ENCODE assay signal across 1 cellular context in the genomic region with DNA sequence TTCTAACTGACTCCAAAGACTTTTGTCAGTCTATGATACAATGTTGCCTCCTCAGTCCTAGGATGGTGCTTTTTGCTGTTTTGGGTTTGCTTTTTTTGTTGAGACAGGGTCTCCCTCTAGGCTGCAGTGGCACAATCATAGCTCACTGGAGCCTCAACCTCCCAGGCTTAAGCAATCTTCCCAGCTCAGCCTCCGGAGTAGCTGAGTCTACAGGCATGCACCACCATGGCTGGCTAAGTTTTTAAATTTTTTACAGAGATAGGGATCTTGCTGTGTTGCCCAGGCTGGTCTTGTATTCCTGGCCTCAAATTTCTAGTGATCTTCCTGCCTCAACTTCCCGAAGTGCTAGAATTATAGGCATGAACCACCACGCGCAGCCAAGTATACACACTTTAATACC.
TF ChIP-seq lines count a peak whose summit lies in the region.

No MANE protein-coding gene starts in this region.

TF ChIP-seq in GM23338, 12 proteins besides CTCF, POLR2A, EP300 and RAD21 (continued from another document):
- TF ChIP-seq, protein P1, sequence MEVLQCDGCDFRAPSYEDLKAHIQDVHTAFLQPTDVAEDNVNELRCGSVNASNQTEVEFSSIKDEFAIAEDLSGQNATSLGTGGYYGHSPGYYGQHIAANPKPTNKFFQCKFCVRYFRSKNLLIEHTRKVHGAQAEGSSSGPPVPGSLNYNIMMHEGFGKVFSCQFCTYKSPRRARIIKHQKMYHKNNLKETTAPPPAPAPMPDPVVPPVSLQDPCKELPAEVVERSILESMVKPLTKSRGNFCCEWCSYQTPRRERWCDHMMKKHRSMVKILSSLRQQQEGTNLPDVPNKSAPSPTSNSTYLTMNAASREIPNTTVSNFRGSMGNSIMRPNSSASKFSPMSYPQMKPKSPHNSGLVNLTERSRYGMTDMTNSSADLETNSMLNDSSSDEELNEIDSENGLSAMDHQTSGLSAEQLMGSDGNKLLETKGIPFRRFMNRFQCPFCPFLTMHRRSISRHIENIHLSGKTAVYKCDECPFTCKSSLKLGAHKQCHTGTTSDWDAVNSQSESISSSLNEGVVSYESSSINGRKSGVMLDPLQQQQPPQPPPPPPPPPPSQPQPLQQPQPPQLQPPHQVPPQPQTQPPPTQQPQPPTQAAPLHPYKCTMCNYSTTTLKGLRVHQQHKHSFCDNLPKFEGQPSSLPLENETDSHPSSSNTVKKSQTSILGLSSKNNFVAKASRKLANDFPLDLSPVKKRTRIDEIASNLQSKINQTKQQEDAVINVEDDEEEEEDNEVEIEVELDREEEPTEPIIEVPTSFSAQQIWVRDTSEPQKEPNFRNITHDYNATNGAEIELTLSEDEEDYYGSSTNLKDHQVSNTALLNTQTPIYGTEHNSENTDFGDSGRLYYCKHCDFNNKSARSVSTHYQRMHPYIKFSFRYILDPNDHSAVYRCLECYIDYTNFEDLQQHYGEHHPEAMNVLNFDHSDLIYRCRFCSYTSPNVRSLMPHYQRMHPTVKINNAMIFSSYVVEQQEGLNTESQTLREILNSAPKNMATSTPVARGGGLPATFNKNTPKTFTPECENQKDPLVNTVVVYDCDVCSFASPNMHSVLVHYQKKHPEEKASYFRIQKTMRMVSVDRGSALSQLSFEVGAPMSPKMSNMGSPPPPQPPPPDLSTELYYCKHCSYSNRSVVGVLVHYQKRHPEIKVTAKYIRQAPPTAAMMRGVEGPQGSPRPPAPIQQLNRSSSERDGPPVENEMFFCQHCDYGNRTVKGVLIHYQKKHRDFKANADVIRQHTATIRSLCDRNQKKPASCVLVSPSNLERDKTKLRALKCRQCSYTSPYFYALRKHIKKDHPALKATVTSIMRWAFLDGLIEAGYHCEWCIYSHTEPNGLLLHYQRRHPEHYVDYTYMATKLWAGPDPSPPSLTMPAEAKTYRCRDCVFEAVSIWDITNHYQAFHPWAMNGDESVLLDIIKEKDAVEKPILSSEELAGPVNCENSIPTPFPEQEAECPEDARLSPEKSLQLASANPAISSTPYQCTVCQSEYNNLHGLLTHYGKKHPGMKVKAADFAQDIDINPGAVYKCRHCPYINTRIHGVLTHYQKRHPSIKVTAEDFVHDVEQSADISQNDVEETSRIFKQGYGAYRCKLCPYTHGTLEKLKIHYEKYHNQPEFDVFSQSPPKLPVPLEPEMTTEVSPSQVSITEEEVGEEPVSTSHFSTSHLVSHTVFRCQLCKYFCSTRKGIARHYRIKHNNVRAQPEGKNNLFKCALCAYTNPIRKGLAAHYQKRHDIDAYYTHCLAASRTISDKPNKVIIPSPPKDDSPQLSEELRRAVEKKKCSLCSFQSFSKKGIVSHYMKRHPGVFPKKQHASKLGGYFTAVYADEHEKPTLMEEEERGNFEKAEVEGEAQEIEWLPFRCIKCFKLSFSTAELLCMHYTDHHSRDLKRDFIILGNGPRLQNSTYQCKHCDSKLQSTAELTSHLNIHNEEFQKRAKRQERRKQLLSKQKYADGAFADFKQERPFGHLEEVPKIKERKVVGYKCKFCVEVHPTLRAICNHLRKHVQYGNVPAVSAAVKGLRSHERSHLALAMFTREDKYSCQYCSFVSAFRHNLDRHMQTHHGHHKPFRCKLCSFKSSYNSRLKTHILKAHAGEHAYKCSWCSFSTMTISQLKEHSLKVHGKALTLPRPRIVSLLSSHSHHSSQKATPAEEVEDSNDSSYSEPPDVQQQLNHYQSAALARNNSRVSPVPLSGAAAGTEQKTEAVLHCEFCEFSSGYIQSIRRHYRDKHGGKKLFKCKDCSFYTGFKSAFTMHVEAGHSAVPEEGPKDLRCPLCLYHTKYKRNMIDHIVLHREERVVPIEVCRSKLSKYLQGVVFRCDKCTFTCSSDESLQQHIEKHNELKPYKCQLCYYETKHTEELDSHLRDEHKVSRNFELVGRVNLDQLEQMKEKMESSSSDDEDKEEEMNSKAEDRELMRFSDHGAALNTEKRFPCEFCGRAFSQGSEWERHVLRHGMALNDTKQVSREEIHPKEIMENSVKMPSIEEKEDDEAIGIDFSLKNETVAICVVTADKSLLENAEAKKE (CRISPR knock-in tag; IDR thresholded peaks at IDR 0.05), result no peak
- TF ChIP-seq STAT1 (IDR thresholded peaks at IDR 0.05; ENCODE audit: unreplicated experiment) (no peak), POLR2AphosphoS5 (IDR thresholded peaks at IDR 0.05; ENCODE audit: low read depth) (no peak)
TF ChIP-seq in GM23338: peak in this region for 0.
